ENCODE assay signal across 34 cellular contexts in genomic region chr1:54594463-54594862, GRCh38. TPM values are rescaled to one million over a fixed set of nuclear protein-coding genes. Genes with fewer than 3 reads are reported as not detected.
"Had no signal": no experiment of that assay in that cellular context is flagged by ENCODE, and none has a peak within 500 bp of the region (broad histone marks: within the 10 kb centered on the region; RNA-seq: fewer than 3 reads in every experiment).

No MANE protein-coding gene starts in this region.

- ATAC-seq: activated CD4-positive, alpha-beta T cell treated with anti-CD3 and anti-CD28 coated beads for 36 hours; activated CD8-positive, alpha-beta memory T cell treated with anti-CD3 and anti-CD28 coated beads, Interleukin-2, amount 10 ng/mL, durations not matched to agents 7 days and 5 days; activated CD8-positive, alpha-beta T cell treated with anti-CD3 and anti-CD28 coated beads, Interleukin-2, amount 10 ng/mL, durations not matched to agents 7 days and 5 days; activated naive CD8-positive, alpha-beta T cell treated with anti-CD3 and anti-CD28 coated beads, Interleukin-2, amount 50 U/mL, for 24 hours; body of pancreas; effector memory CD8-positive, alpha-beta T cell; foreskin keratinocyte had no signal

- H3K27me3 ChIP-seq: adrenal gland, body of pancreas, esophagus muscularis mucosa, foreskin keratinocyte had no signal

- H3K4me3 Mint-ChIP-seq: activated CD4-positive, alpha-beta memory T cell treated with anti-CD3 and anti-CD28 coated beads for 36 hours; activated CD4-positive, alpha-beta T cell treated with anti-CD3 and anti-CD28 coated beads for 36 hours; activated CD4-positive, alpha-beta T cell treated with anti-CD3 and anti-CD28 coated beads, Interleukin-2, amount 10 ng/mL, durations not matched to agents 24 days and 14 days; activated CD8-positive, alpha-beta memory T cell treated with anti-CD3 and anti-CD28 coated beads, Interleukin-2, amount 10 ng/mL, durations not matched to agents 7 days and 5 days; activated CD8-positive, alpha-beta T cell treated with anti-CD3 and anti-CD28 coated beads, Interleukin-2, amount 10 ng/mL, durations not matched to agents 7 days and 5 days; activated naive CD4-positive, alpha-beta T cell treated with anti-CD3 and anti-CD28 coated beads for 36 hours; activated naive CD4-positive, alpha-beta T cell treated with anti-CD3 and anti-CD28 coated beads, Interleukin-2, amount 50 U/mL, for 24 hours; activated naive CD8-positive, alpha-beta T cell treated with anti-CD3 and anti-CD28 coated beads for 36 hours; activated naive CD8-positive, alpha-beta T cell treated with anti-CD3 and anti-CD28 coated beads, Interleukin-2, amount 50 U/mL, for 24 hours; activated T-helper 1 cell treated with anti-CD3 and anti-CD28 coated beads, Interleukin-12 subunit alpha, Interleukin-12 subunit beta, Interleukin-2, Interleukin-4 antibody, amounts not matched to agents 30 ng/mL and 10 ng/mL and 1 ng/mL, durations not matched to agents 14 hours and 24 hours and 36 hours; effector memory CD8-positive, alpha-beta T cell had no signal

- FAIRE-seq: colon had no signal

- DNase-seq: activated CD4-positive, alpha-beta memory T cell treated with anti-CD3 and anti-CD28 coated beads for 36 hours; activated CD4-positive, alpha-beta T cell treated with anti-CD3 and anti-CD28 coated beads for 36 hours; activated CD4-positive, alpha-beta T cell treated with anti-CD3 and anti-CD28 coated beads, Interleukin-2, amount 10 ng/mL, durations not matched to agents 24 days and 14 days; activated CD4-positive, CD25-positive, alpha-beta regulatory T cell; activated CD4-positive, CD25-positive, alpha-beta regulatory T cell treated with anti-CD3 and anti-CD28 coated beads, Interleukin-2, amount 50 U/mL, for 72 hours; activated CD8-positive, alpha-beta memory T cell treated with anti-CD3 and anti-CD28 coated beads, Interleukin-2, amount 10 ng/mL, durations not matched to agents 7 days and 5 days; activated CD8-positive, alpha-beta memory T cell treated with anti-CD3 and anti-CD28 coated beads, Interleukin-2, amount 50 U/mL, for 4 hours; activated CD8-positive, alpha-beta T cell treated with anti-CD3 and anti-CD28 coated beads, Interleukin-2, amount 10 ng/mL, durations not matched to agents 7 days and 5 days; activated effector memory CD4-positive, alpha-beta T cell treated with anti-CD3 and anti-CD28 coated beads, Interleukin-2, amount 50 U/mL, for 16 hours; activated naive CD4-positive, alpha-beta T cell treated with anti-CD3 and anti-CD28 coated beads for 36 hours; activated naive CD8-positive, alpha-beta T cell treated with anti-CD3 and anti-CD28 coated beads for 36 hours; activated naive CD8-positive, alpha-beta T cell treated with anti-CD3 and anti-CD28 coated beads, Interleukin-2, amount 50 U/mL, for 24 hours; activated T-cell treated with anti-CD3 and anti-CD28 coated beads, Interleukin-2, amount 50 U/mL, for 1 hour; activated T-cell treated with anti-CD3 and anti-CD28 coated beads, Interleukin-2, amount 50 U/mL, for 48 hours; adrenal gland; amygdala; aorta; body of pancreas; cortex of kidney; dermis blood vessel endothelial cell; effector CD4-positive, alpha-beta T cell; effector memory CD8-positive, alpha-beta T cell; erythroblast; foreskin keratinocyte; head of caudate nucleus; T-helper 2 cell had no signal

- H3K4me1 Mint-ChIP-seq: activated CD4-positive, alpha-beta T cell treated with anti-CD3 and anti-CD28 coated beads for 36 hours; activated CD4-positive, alpha-beta T cell treated with anti-CD3 and anti-CD28 coated beads, Interleukin-2, amount 10 ng/mL, durations not matched to agents 24 days and 14 days; activated CD8-positive, alpha-beta memory T cell treated with anti-CD3 and anti-CD28 coated beads, Interleukin-2, amount 10 ng/mL, durations not matched to agents 7 days and 5 days; activated naive CD4-positive, alpha-beta T cell treated with anti-CD3 and anti-CD28 coated beads, Interleukin-2, amount 50 U/mL, for 24 hours; activated naive CD8-positive, alpha-beta T cell treated with anti-CD3 and anti-CD28 coated beads for 36 hours; activated naive CD8-positive, alpha-beta T cell treated with anti-CD3 and anti-CD28 coated beads, Interleukin-2, amount 50 U/mL, for 24 hours had no signal

- H3K9me3 Mint-ChIP-seq: activated CD4-positive, alpha-beta memory T cell treated with anti-CD3 and anti-CD28 coated beads for 36 hours; activated CD4-positive, alpha-beta T cell treated with anti-CD3 and anti-CD28 coated beads, Interleukin-2, amount 10 ng/mL, durations not matched to agents 24 days and 14 days; activated naive CD4-positive, alpha-beta T cell treated with anti-CD3 and anti-CD28 coated beads for 36 hours; activated naive CD4-positive, alpha-beta T cell treated with anti-CD3 and anti-CD28 coated beads, Interleukin-2, amount 50 U/mL, for 24 hours; activated naive CD8-positive, alpha-beta T cell treated with anti-CD3 and anti-CD28 coated beads for 36 hours; activated naive CD8-positive, alpha-beta T cell treated with anti-CD3 and anti-CD28 coated beads, Interleukin-2, amount 50 U/mL, for 24 hours; activated T-helper 1 cell treated with anti-CD3 and anti-CD28 coated beads, Interleukin-12 subunit alpha, Interleukin-12 subunit beta, Interleukin-2, Interleukin-4 antibody, amounts not matched to agents 30 ng/mL and 10 ng/mL and 1 ng/mL, durations not matched to agents 14 hours and 24 hours and 36 hours; activated T-helper 2 cell treated with anti-CD3 and anti-CD28 coated beads, Interferon-gamma antibody, Interleukin-2, Interleukin-4, amounts not matched to agents 10 μg/mL and 5 μg/mL and 100 μg/mL, durations not matched to agents 14 hours and 24 hours and 36 hours; effector memory CD8-positive, alpha-beta T cell had no signal

- H3K27me3 Mint-ChIP-seq: activated CD4-positive, alpha-beta memory T cell treated with anti-CD3 and anti-CD28 coated beads for 36 hours; activated CD4-positive, alpha-beta T cell treated with anti-CD3 and anti-CD28 coated beads for 36 hours; activated CD4-positive, alpha-beta T cell treated with anti-CD3 and anti-CD28 coated beads, Interleukin-2, amount 10 ng/mL, durations not matched to agents 24 days and 14 days; activated CD8-positive, alpha-beta memory T cell treated with anti-CD3 and anti-CD28 coated beads, Interleukin-2, amount 10 ng/mL, durations not matched to agents 7 days and 5 days; activated naive CD4-positive, alpha-beta T cell treated with anti-CD3 and anti-CD28 coated beads, Interleukin-2, amount 50 U/mL, for 24 hours; activated naive CD8-positive, alpha-beta T cell treated with anti-CD3 and anti-CD28 coated beads for 36 hours; activated naive CD8-positive, alpha-beta T cell treated with anti-CD3 and anti-CD28 coated beads, Interleukin-2, amount 50 U/mL, for 24 hours; effector memory CD8-positive, alpha-beta T cell had no signal

- H3K27ac Mint-ChIP-seq: activated CD4-positive, alpha-beta memory T cell treated with anti-CD3 and anti-CD28 coated beads for 36 hours; activated CD4-positive, alpha-beta T cell treated with anti-CD3 and anti-CD28 coated beads for 36 hours; activated CD4-positive, alpha-beta T cell treated with anti-CD3 and anti-CD28 coated beads, Interleukin-2, amount 10 ng/mL, durations not matched to agents 24 days and 14 days; activated CD8-positive, alpha-beta memory T cell treated with anti-CD3 and anti-CD28 coated beads, Interleukin-2, amount 10 ng/mL, durations not matched to agents 7 days and 5 days; activated CD8-positive, alpha-beta T cell treated with anti-CD3 and anti-CD28 coated beads, Interleukin-2, amount 10 ng/mL, durations not matched to agents 7 days and 5 days; activated naive CD4-positive, alpha-beta T cell treated with anti-CD3 and anti-CD28 coated beads for 36 hours; activated naive CD4-positive, alpha-beta T cell treated with anti-CD3 and anti-CD28 coated beads, Interleukin-2, amount 50 U/mL, for 24 hours; activated naive CD8-positive, alpha-beta T cell treated with anti-CD3 and anti-CD28 coated beads for 36 hours; activated naive CD8-positive, alpha-beta T cell treated with anti-CD3 and anti-CD28 coated beads, Interleukin-2, amount 50 U/mL, for 24 hours; activated T-helper 1 cell treated with anti-CD3 and anti-CD28 coated beads, Interleukin-12 subunit alpha, Interleukin-12 subunit beta, Interleukin-2, Interleukin-4 antibody, amounts not matched to agents 30 ng/mL and 10 ng/mL and 1 ng/mL, durations not matched to agents 14 hours and 24 hours and 36 hours; activated T-helper 2 cell treated with anti-CD3 and anti-CD28 coated beads, Interferon-gamma antibody, Interleukin-2, Interleukin-4, amounts not matched to agents 10 μg/mL and 5 μg/mL and 100 μg/mL, durations not matched to agents 14 hours and 24 hours and 36 hours; effector memory CD8-positive, alpha-beta T cell had no signal

- H3K4me3 ChIP-seq: adrenal gland, body of pancreas, esophagus muscularis mucosa had no signal

- H3K9me3 ChIP-seq: adrenal gland, body of pancreas, esophagus muscularis mucosa had no signal

- H3K4me1 ChIP-seq: adrenal gland, foreskin keratinocyte had no signal

- H3K36me3 Mint-ChIP-seq: activated CD4-positive, alpha-beta memory T cell treated with anti-CD3 and anti-CD28 coated beads for 36 hours; activated CD8-positive, alpha-beta memory T cell treated with anti-CD3 and anti-CD28 coated beads, Interleukin-2, amount 10 ng/mL, durations not matched to agents 7 days and 5 days; activated naive CD4-positive, alpha-beta T cell treated with anti-CD3 and anti-CD28 coated beads, Interleukin-2, amount 50 U/mL, for 24 hours; activated naive CD8-positive, alpha-beta T cell treated with anti-CD3 and anti-CD28 coated beads for 36 hours had no signal

- H3K27ac ChIP-seq: adrenal gland, body of pancreas, esophagus muscularis mucosa, foreskin keratinocyte had no signal

RNA-seq across cellular contexts. Expression of gene FAM151A, which starts 28.9 kb away (rescaled TPM):
- total RNA-seq: activated CD4-positive, alpha-beta memory T cell treated with anti-CD3 and anti-CD28 coated beads for 36 hours; activated CD4-positive, alpha-beta T cell treated with anti-CD3 and anti-CD28 coated beads for 36 hours; activated CD4-positive, alpha-beta T cell treated with anti-CD3 and anti-CD28 coated beads, Interleukin-2, amount 10 ng/mL, durations not matched to agents 24 days and 14 days; activated CD8-positive, alpha-beta memory T cell treated with anti-CD3 and anti-CD28 coated beads for 36 hours; activated CD8-positive, alpha-beta memory T cell treated with anti-CD3 and anti-CD28 coated beads, Interleukin-2, amount 10 ng/mL, durations not matched to agents 7 days and 5 days; activated CD8-positive, alpha-beta T cell treated with anti-CD3 and anti-CD28 coated beads, Interleukin-2, amount 10 ng/mL, durations not matched to agents 7 days and 5 days; activated naive CD4-positive, alpha-beta T cell treated with anti-CD3 and anti-CD28 coated beads for 36 hours; activated naive CD8-positive, alpha-beta T cell treated with anti-CD3 and anti-CD28 coated beads for 36 hours; activated T-helper 1 cell treated with anti-CD3 and anti-CD28 coated beads, Interleukin-12 subunit alpha, Interleukin-12 subunit beta, Interleukin-2, Interleukin-4 antibody, amounts not matched to agents 30 ng/mL and 10 ng/mL and 1 ng/mL, durations not matched to agents 14 hours and 24 hours and 36 hours; activated T-helper 2 cell treated with anti-CD3 and anti-CD28 coated beads, Interferon-gamma antibody, Interleukin-2, Interleukin-4, amounts not matched to agents 10 μg/mL and 5 μg/mL and 100 μg/mL, durations not matched to agents 14 hours and 24 hours and 36 hours; aorta; body of pancreas; chondrocyte; dermis blood vessel endothelial cell; esophagus muscularis mucosa; foreskin keratinocyte; T-helper 1 cell treated with Interleukin-12 subunit alpha and Interleukin-12 subunit beta and Interleukin-4 antibody, amounts not matched to agents 30 ng/mL and 1 ng/mL, for 36 hours had no signal

RNA-seq across cellular contexts. Expression of gene MROH7, which starts 47.1 kb away (rescaled TPM):
- total RNA-seq: activated CD8-positive, alpha-beta memory T cell treated with anti-CD3 and anti-CD28 coated beads for 36 hours; activated CD8-positive, alpha-beta memory T cell treated with anti-CD3 and anti-CD28 coated beads, Interleukin-2, amount 10 ng/mL, durations not matched to agents 7 days and 5 days; activated CD8-positive, alpha-beta T cell treated with anti-CD3 and anti-CD28 coated beads, Interleukin-2, amount 10 ng/mL, durations not matched to agents 7 days and 5 days; activated T-helper 1 cell treated with anti-CD3 and anti-CD28 coated beads, Interleukin-12 subunit alpha, Interleukin-12 subunit beta, Interleukin-2, Interleukin-4 antibody, amounts not matched to agents 30 ng/mL and 10 ng/mL and 1 ng/mL, durations not matched to agents 14 hours and 24 hours and 36 hours; foreskin keratinocyte had no signal
- polyA plus RNA-seq: foreskin keratinocyte had no signal
